In the genomic region with DNA sequence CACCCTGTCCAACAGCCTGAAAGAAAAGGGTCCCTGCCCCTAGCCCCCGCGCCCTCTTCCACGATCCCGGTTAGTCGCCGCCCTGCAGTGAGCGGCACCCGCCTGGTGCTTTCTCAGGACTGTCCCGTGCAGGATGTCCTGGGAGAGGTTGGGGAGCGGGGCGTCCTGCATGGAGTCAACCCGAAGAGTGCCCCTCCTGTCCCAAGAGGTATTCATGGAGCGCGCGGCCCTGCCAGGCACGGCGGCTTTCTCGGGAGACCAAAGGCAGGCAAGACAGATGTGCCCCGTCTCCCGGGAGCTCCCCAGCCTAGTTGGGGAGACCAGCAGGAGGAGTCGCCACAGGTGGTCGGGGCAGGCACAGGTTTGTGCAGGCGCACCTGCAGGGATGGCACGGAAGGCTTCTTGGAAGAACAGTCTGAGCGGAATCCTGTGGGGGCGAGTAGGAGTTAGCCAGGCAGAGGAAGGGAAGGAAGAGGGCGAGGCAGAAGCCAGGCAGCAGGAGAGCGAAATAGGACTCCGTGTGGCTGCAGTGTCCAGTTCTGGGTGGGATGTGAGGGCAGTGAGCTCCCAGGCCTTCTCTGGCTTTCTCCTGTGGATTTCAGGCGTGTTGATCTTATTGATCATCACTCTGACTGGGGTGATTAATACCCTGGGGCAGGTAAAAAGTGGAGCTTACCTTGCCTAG, we compare ENCODE assay signal across 8 cellular contexts. TPM values are rescaled to one million over a fixed set of nuclear protein-coding genes. Genes with fewer than 3 reads are reported as not detected.
DNase-seq lines count a peak whose midpoint lies in the region; ATAC-seq lines count a peak whose summit lies in the region.

No MANE protein-coding gene starts in this region.

- H3K9me3 ChIP-seq in iPS-20b (ENCODE audit: insufficient read depth, low read depth, low read length) = peaks cover 11% of the 10 kb centered on the region

- peak; percentile 70 for DNase-seq in activated CD8-positive, alpha-beta memory T cell treated with anti-CD3 and anti-CD28 coated beads for 24 hours
- no peak for DNase-seq in activated CD8-positive, alpha-beta memory T cell treated with anti-CD3 and anti-CD28 coated beads, Interleukin-2, amount 50 U/mL, for 4 hours
- DNase-seq in activated naive CD4-positive, alpha-beta T cell treated with anti-CD3 and anti-CD28 coated beads, Interleukin-2, amount 50 U/mL, for 72 hours (ENCODE audit: low spot score in 2 of 2) = peak in 1 of 2 donors; percentile 21
- peak in 1 of 2 donors; percentile 30 for DNase-seq in stimulated activated naive CD8-positive, alpha-beta T cell treated with anti-CD3 and anti-CD28 coated beads, Interleukin-15, amount 100 ng/mL, for 72 hours
- no peak for DNase-seq in MV-4-11 (lab: John Stamatoyannopoulos, UW)
- no peak for DNase-seq in cerebellar nuclear complex (lab: John Stamatoyannopoulos, UW)

- H3K4me3 ChIP-seq in iPS-20b (ENCODE audit: low read length) = peak overlapping the region; percentile 87

- peak overlapping the region; percentile 93 for H3K9ac ChIP-seq in iPS-20b (ENCODE audit: low read depth, low read length)

- ATAC-seq in activated naive CD4-positive, alpha-beta T cell treated with anti-CD3 and anti-CD28 coated beads, Interleukin-2, amount 50 U/mL, for 72 hours = no peak
- ATAC-seq in stimulated activated naive CD8-positive, alpha-beta T cell treated with anti-CD3 and anti-CD28 coated beads, Interleukin-15, amount 100 ng/mL, for 72 hours = no peak
- no peak for ATAC-seq in HG02763 (IDR thresholded peaks at IDR 0.05; ENCODE audit: unreplicated experiment)

- H3K27me3 ChIP-seq in iPS-20b (ENCODE audit: insufficient read depth, low read length) = no peaks in the 10 kb centered on the region

- H3K36me3 ChIP-seq in iPS-20b (ENCODE audit: insufficient read depth, low read depth, low read length) = peaks cover 34% of the 10 kb centered on the region

- H3K4me1 ChIP-seq in iPS-20b (ENCODE audit: insufficient read depth, low read length) = no peaks in the 10 kb centered on the region

- H3K36me3 Mint-ChIP-seq in activated naive CD4-positive, alpha-beta T cell treated with anti-CD3 and anti-CD28 coated beads, Interleukin-2, amount 50 U/mL, for 72 hours = peaks cover 6 to 15% of the 10 kb centered on the region in 2 donors

- peak overlapping the region; percentile 90 to 91 for H3K27ac Mint-ChIP-seq in activated naive CD4-positive, alpha-beta T cell treated with anti-CD3 and anti-CD28 coated beads, Interleukin-2, amount 50 U/mL, for 72 hours
- peak overlapping the region; percentile 94 to 98 for H3K27ac Mint-ChIP-seq in stimulated activated naive CD8-positive, alpha-beta T cell treated with anti-CD3 and anti-CD28 coated beads, Interleukin-15, amount 100 ng/mL, for 72 hours

- peak overlapping the region; percentile 83 for H3K27ac ChIP-seq in iPS-20b (ENCODE audit: low read length)

- no peaks in the 10 kb centered on the region for H3K27me3 Mint-ChIP-seq in stimulated activated naive CD8-positive, alpha-beta T cell treated with anti-CD3 and anti-CD28 coated beads, Interleukin-15, amount 100 ng/mL, for 72 hours

- no peaks in the 10 kb centered on the region for H3K9me3 Mint-ChIP-seq in activated naive CD4-positive, alpha-beta T cell treated with anti-CD3 and anti-CD28 coated beads, Interleukin-2, amount 50 U/mL, for 72 hours
- H3K9me3 Mint-ChIP-seq in stimulated activated naive CD8-positive, alpha-beta T cell treated with anti-CD3 and anti-CD28 coated beads, Interleukin-15, amount 100 ng/mL, for 72 hours = no peaks in the 10 kb centered on the region

- H3K4me3 Mint-ChIP-seq in stimulated activated naive CD8-positive, alpha-beta T cell treated with anti-CD3 and anti-CD28 coated beads, Interleukin-15, amount 100 ng/mL, for 72 hours = peak overlapping the region; percentile 97 to 98

- peaks cover 50% of the 10 kb centered on the region for H3K4me1 Mint-ChIP-seq in stimulated activated naive CD8-positive, alpha-beta T cell treated with anti-CD3 and anti-CD28 coated beads, Interleukin-15, amount 100 ng/mL, for 72 hours

RNA-seq across cellular contexts. Expression of a gene that starts 0.7 kb away (rescaled TPM):
- 10 to 100 TPM; 86.1 to 87.1 TPM for total RNA-seq in activated naive CD4-positive, alpha-beta T cell treated with anti-CD3 and anti-CD28 coated beads, Interleukin-2, amount 50 U/mL, for 72 hours

RNA-seq across cellular contexts. Expression of a gene that starts 29.6 kb away (rescaled TPM):
- total RNA-seq in activated naive CD4-positive, alpha-beta T cell treated with anti-CD3 and anti-CD28 coated beads, Interleukin-2, amount 50 U/mL, for 72 hours = 1 to 10 TPM; 2.7 to 7.3 TPM

RNA-seq across cellular contexts. Expression of a gene that starts 41.9 kb away (rescaled TPM):
- 100 to 1,000 TPM; 111 to 113 TPM for total RNA-seq in activated naive CD4-positive, alpha-beta T cell treated with anti-CD3 and anti-CD28 coated beads, Interleukin-2, amount 50 U/mL, for 72 hours

RNA-seq across cellular contexts. Expression of a gene that starts 47.2 kb away (rescaled TPM):
- total RNA-seq in activated naive CD4-positive, alpha-beta T cell treated with anti-CD3 and anti-CD28 coated beads, Interleukin-2, amount 50 U/mL, for 72 hours = 1 to 10 TPM; 2.0 to 2.9 TPM
